16 cellular contexts compared by ENCODE assay signal in the genomic region with DNA sequence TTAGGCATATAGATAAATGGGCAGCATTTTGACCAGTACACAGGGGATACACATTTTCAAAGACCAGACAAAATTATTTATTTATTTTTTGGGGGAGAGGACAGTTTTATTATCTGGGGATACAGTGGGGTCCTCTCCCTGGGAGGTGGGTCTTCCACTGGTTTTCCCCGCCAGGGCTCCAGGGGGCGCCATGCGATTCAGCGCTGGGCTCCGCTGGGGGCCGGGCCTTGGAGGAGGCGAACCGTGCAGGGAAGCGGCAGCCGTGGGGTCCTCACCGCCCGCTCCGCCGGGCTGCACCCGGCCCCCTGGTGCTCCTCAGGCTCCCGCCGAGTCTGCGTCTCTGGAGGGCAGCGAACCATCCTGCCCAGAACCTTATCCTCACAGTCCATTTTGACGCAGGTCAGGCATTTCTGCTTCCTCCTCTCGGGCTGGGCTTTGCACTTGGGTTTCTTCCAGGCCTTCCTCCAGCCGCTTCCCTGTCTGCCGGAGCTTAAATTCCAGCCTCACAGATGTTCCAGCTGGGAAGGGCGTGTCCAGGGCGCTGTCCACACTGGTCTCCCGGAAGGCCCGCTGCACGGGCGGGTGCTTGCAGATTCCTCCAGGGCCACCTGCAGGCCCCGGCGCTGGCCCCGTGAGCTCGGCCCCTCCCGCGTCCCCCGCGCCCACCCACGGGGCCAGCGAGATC. TPM values are rescaled to one million over a fixed set of nuclear protein-coding genes. Genes with fewer than 3 reads are reported as not detected.
DNase-seq lines count a peak whose midpoint lies in the region; ATAC-seq and TF ChIP-seq lines count a peak whose summit lies in the region.
"Not testable (repeated sequence)": the region's sequence is repeated elsewhere in the genome, so short reads cannot be mapped to it uniquely, and the experiment has no call there.
"Had no signal": no experiment of that assay in that cellular context is flagged by ENCODE, and none has a peak within 500 bp of the region (broad histone marks: within the 10 kb centered on the region; RNA-seq: fewer than 3 reads in every experiment).

No MANE protein-coding gene starts in this region.

- not testable (repeated sequence) for H3K27me3 Mint-ChIP-seq in activated naive CD4-positive, alpha-beta T cell treated with anti-CD3 and anti-CD28 coated beads for 36 hours (ENCODE audit: low read depth)

- peak overlapping the region; percentile 32 for H3K4me3 Mint-ChIP-seq in activated naive CD4-positive, alpha-beta T cell treated with anti-CD3 and anti-CD28 coated beads for 36 hours

- not testable (repeated sequence) for H3K9me3 Mint-ChIP-seq in activated naive CD4-positive, alpha-beta T cell treated with anti-CD3 and anti-CD28 coated beads for 36 hours

- peak overlapping the region; percentile 17; the same call in 1 of the 2 replicates for H3K4me3 ChIP-seq in MG63
- not testable (repeated sequence) for H3K4me3 ChIP-seq in epithelial cell of proximal tubule (ENCODE audit: low read depth, low read length)
- peak overlapping the region; percentile 27 for H3K4me3 ChIP-seq in skeletal muscle cell (ENCODE audit: low read depth, low read length)

- CTCF ChIA-PET in activated naive CD4-positive, alpha-beta T cell treated with anti-CD3 and anti-CD28 coated beads for 36 hours (lab: Charles Lee), result not testable (repeated sequence)

- not testable (repeated sequence) for H3K36me3 ChIP-seq in MG63

- not testable (repeated sequence) for H3K4me1 Mint-ChIP-seq in activated naive CD4-positive, alpha-beta T cell treated with anti-CD3 and anti-CD28 coated beads for 36 hours (ENCODE audit: low read depth)

- not testable (repeated sequence) for H3K36me3 Mint-ChIP-seq in activated naive CD4-positive, alpha-beta T cell treated with anti-CD3 and anti-CD28 coated beads for 36 hours (ENCODE audit: low read depth)

- peak; percentile 61 for ATAC-seq in HG02623 (IDR thresholded peaks at IDR 0.05; ENCODE audit: unreplicated experiment)

- not testable (repeated sequence) for H3K9me3 ChIP-seq in MG63

- not testable (repeated sequence) for H3K27ac Mint-ChIP-seq in activated naive CD4-positive, alpha-beta T cell treated with anti-CD3 and anti-CD28 coated beads for 36 hours

- intact Hi-C loops in activated naive CD4-positive, alpha-beta T cell treated with anti-CD3 and anti-CD28 coated beads for 36 hours (cut with micrococcal nuclease), result not testable (repeated sequence)

- not testable (repeated sequence) for H3K27me3 ChIP-seq in MG63

- peak; percentile 17 for DNase-seq in MG63
- DNase-seq in activated CD4-positive, alpha-beta T cell treated with anti-CD3 and anti-CD28 coated beads for 48 hours, result peak; percentile 38
- peak; percentile 33 for DNase-seq in activated naive CD4-positive, alpha-beta T cell treated with anti-CD3 and anti-CD28 coated beads for 36 hours
- not testable (repeated sequence) for DNase-seq in epithelial cell of proximal tubule (ENCODE audit: low read depth); skeletal muscle cell (ENCODE audit: low read depth)

- TF ChIP-seq CTCF in GM12872 (IDR thresholded peaks at IDR 0.05; ENCODE audit: insufficient read depth, low read depth, low read length) (0 out of 3 replicates have a peak, but pooled peaks have one; percentile 6), epithelial cell of proximal tubule (conservative IDR thresholded peaks at IDR 0.05; ENCODE audit: low read depth, low read length) (peak; percentile 3)

RNA-seq across cellular contexts. Expression of gene FRG2, which starts 10.8 kb away (rescaled TPM):
- not detected in 2 replicates for total RNA-seq in MG63 (2014; rRNA removed; shearing (Covaris generic); ENCODE audit: low replicate concordance)
- total RNA-seq in activated naive CD4-positive, alpha-beta T cell treated with anti-CD3 and anti-CD28 coated beads for 36 hours, result not detected
- not detected in 2 replicates for total RNA-seq in epithelial cell of proximal tubule
- total RNA-seq: cerebellum; foreskin keratinocyte; GM12878; left ventricle myocardium superior; neural crest cell; Peyer's patch; right lobe of liver; suprapubic skin; T-helper 1 cell treated with Interleukin-12 subunit alpha and Interleukin-12 subunit beta and Interleukin-4 antibody, amounts not matched to agents 30 ng/mL and 1 ng/mL, for 36 hours had no signal

RNA-seq across cellular contexts. Expression of gene DBET, which starts 26.5 kb away (rescaled TPM):
- total RNA-seq in MG63 (2014; rRNA removed; shearing (Covaris generic); ENCODE audit: low replicate concordance), result not detected in 2 replicates
- total RNA-seq in activated naive CD4-positive, alpha-beta T cell treated with anti-CD3 and anti-CD28 coated beads for 36 hours, result under 1 TPM in 1 of 2 experiments, not detected in 1; 0.05 TPM
- not detected in 2 replicates for total RNA-seq in epithelial cell of proximal tubule
- total RNA-seq: cerebellum; foreskin keratinocyte; GM12878; left ventricle myocardium superior; neural crest cell; Peyer's patch; right lobe of liver; suprapubic skin; T-helper 1 cell treated with Interleukin-12 subunit alpha and Interleukin-12 subunit beta and Interleukin-4 antibody, amounts not matched to agents 30 ng/mL and 1 ng/mL, for 36 hours had no signal
